ENCODE assay signal across 16 cellular contexts in the genomic region with DNA sequence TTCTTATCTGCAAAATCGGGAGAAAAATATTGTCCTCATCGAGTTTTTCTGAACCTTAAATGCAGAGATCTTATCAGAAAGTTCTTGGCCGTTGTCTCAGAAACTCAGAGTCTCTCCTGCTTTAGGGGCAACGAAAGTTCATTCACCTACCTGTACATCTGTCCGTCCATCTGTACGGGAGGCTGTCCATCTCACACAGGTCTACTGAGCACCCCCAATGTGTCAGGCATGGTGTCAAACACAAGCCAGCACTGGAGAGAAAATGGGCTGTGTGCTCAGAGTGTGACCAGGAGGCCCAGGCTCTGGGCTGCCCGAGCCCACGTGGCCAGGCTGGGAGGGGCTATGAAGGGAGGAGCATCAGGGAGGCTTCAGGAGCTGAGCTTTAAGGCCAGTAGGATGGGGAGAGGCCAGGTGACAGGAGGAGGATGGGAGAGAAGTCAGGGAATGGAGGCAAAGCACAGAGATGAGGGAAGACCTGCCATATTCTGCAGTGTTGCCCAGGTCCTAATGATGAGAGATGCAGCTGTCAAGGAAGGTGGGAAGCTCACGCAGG.
DNase-seq lines count a peak whose midpoint lies in the region; ATAC-seq, FAIRE-seq and TF ChIP-seq lines count a peak whose summit lies in the region.
"Had no signal": no experiment of that assay in that cellular context is flagged by ENCODE, and none has a peak within 500 bp of the region (broad histone marks: within the 10 kb centered on the region; RNA-seq: fewer than 3 reads in every experiment).

No MANE protein-coding gene starts in this region.

- POLR2A ChIA-PET in GM12878 (lab: Charles Lee): no interaction called here
- POLR2A ChIA-PET in HepG2 (lab: Yijun Ruan, JAX): no interaction called here

- TF ChIP-seq CTCF in GM12878 (IDR thresholded peaks at IDR 0.05 in 2 of 3, conservative IDR thresholded peaks at IDR 0.05 in 1 of 3; ENCODE audit: control insufficient read depth in 2 of 3, extremely low read depth in 1 of 3, insufficient read depth in 1 of 3, low read depth in 3 of 3, low read length in 3 of 3): no peak
- no peak for TF ChIP-seq CTCF in HepG2 (CRISPR knock-in tag; IDR thresholded peaks at IDR 0.05)
- TF ChIP-seq CTCF in testis (IDR thresholded peaks at IDR 0.05): no peak

- no peaks in the 10 kb centered on the region for H4K20me1 ChIP-seq in GM12878 (ENCODE audit: control insufficient read depth, insufficient read depth)
- no peaks in the 10 kb centered on the region for H4K20me1 ChIP-seq in HepG2 (ENCODE audit: insufficient read depth, low read length)

- H3K9ac ChIP-seq in GM12878 (ENCODE audit: control insufficient read depth, insufficient read depth, low read length): no peak overlapping the region
- H3K9ac ChIP-seq in HepG2 (ENCODE audit: insufficient read depth, low read depth, low read length): no peak overlapping the region

- TF ChIP-seq POLR2A in GM12878 (IDR thresholded peaks at IDR 0.05; ENCODE audit: low read depth, low read length) (no peak), HepG2 (IDR thresholded peaks at IDR 0.05; ENCODE audit: insufficient read depth in 1 of 2, low read depth in 2 of 2, low read length in 2 of 2) (no peak), testis (IDR thresholded peaks at IDR 0.05) (no peak)

- H3K9me3 ChIP-seq in GM12878 (replicated peaks; ENCODE audit: control insufficient read depth, insufficient read depth, low read length) (peaks cover 3% of the 10 kb centered on the region; the same call in 2 of the 3 replicates), HepG2 (ENCODE audit: low read length) (no peaks in the 10 kb centered on the region), testis (no peaks in the 10 kb centered on the region)

- H3K79me2 ChIP-seq in GM12878 (ENCODE audit: control insufficient read depth, insufficient read depth, low read length): no peaks in the 10 kb centered on the region
- H3K79me2 ChIP-seq in HepG2 (ENCODE audit: insufficient read depth, low read length): no peaks in the 10 kb centered on the region

- H3K27me3 ChIP-seq in GM12878 (replicated peaks in 1 of 2; ENCODE audit: control insufficient read depth in 2 of 2, insufficient read depth in 2 of 2, low read length in 1 of 2) (no peaks in the 10 kb centered on the region), HepG2 (ENCODE audit: control insufficient read depth in 1 of 2, insufficient read depth in 2 of 2, low read length in 2 of 2) (peaks cover 3 to 33% of the 10 kb centered on the region in 2 experiments; a peak in 4 of 5 replicates), testis (no peaks in the 10 kb centered on the region)

- TF ChIP-seq RAD21 in GM12878 (IDR thresholded peaks at IDR 0.05; ENCODE audit: insufficient read depth, low read depth, low read length): no peak
- no peak for TF ChIP-seq RAD21 in HepG2 (CRISPR knock-in tag; IDR thresholded peaks at IDR 0.05)

- no peak overlapping the region for H3K4me3 Mint-ChIP-seq in activated naive CD4-positive, alpha-beta T cell treated with anti-CD3 and anti-CD28 coated beads, Interleukin-2, amount 10 ng/mL, durations not matched to agents 7 days and 5 days

- DNase-seq in activated naive CD4-positive, alpha-beta T cell treated with anti-CD3 and anti-CD28 coated beads, Interleukin-2, amount 50 U/mL, for 16 hours: peak; percentile 0
- DNase-seq in activated naive CD4-positive, alpha-beta T cell treated with anti-CD3 and anti-CD28 coated beads, Interleukin-2, amount 10 ng/mL, durations not matched to agents 7 days and 5 days: no peak
- no peak for DNase-seq in GM12878 (ENCODE audit: low read depth, low spot score)
- DNase-seq in HepG2 (ENCODE audit: low spot score): no peak
- peak; percentile 2 for DNase-seq in testis
- no peak for DNase-seq in GM19238 (ENCODE audit: insufficient read length, low spot score)
- DNase-seq: C1 segment of cervical spinal cord, DND-41, GOT3, NCI-H1436, NCI-H2081 had no signal

- no peak for FAIRE-seq in GM12878 (lab: Jason Lieb, UNC)
- no peak for FAIRE-seq in HepG2 (lab: Jason Lieb, UNC)
- FAIRE-seq: A549, G401.6 had no signal

- H3K4me1 ChIP-seq in GM12878 (ENCODE audit: control insufficient read depth, insufficient read depth, low read length) (no peaks in the 10 kb centered on the region), HepG2 (ENCODE audit: insufficient read depth, low read length) (no peaks in the 10 kb centered on the region), testis (no peaks in the 10 kb centered on the region)
- H3K4me1 ChIP-seq: A549 had no signal

- H3K9me3 Mint-ChIP-seq in activated naive CD4-positive, alpha-beta T cell treated with anti-CD3 and anti-CD28 coated beads, Interleukin-2, amount 10 ng/mL, durations not matched to agents 7 days and 5 days: no peaks in the 10 kb centered on the region

- no peak overlapping the region for H2AFZ ChIP-seq in GM12878 (ENCODE audit: control insufficient read depth, low read depth, low read length)
- H2AFZ ChIP-seq in HepG2 (ENCODE audit: low read length): no peak overlapping the region
- H2AFZ ChIP-seq: PC-9 had no signal

- WGBS in GM12878 (ENCODE audit: insufficient coverage, insufficient replicate concordance, low lambda C conversion rate, missing lambda C conversion rate): 58% methylated on average over 9 of the region's 9 CpGs
- WGBS in HepG2 (ENCODE audit: low lambda C conversion rate): 18% methylated on average over 8 of the region's 9 CpGs
- 72 to 79% methylated on average over 9 of the region's 9 CpGs for WGBS in testis, 2 donors

- TF ChIP-seq EP300 in GM12878 (IDR thresholded peaks at IDR 0.05; ENCODE audit: borderline replicate concordance in 1 of 2, control insufficient read depth in 1 of 2, low read depth in 2 of 2, low read length in 2 of 2) (no peak), HepG2 (IDR thresholded peaks at IDR 0.05; ENCODE audit: low read depth in 2 of 2, low read length in 2 of 2) (no peak), HepG2 (CRISPR knock-in tag; IDR thresholded peaks at IDR 0.05; ENCODE audit: borderline replicate concordance) (no peak)

- no peaks in the 10 kb centered on the region for H3K36me3 Mint-ChIP-seq in activated naive CD4-positive, alpha-beta T cell treated with anti-CD3 and anti-CD28 coated beads, Interleukin-2, amount 10 ng/mL, durations not matched to agents 7 days and 5 days

- in situ Hi-C loops in GM12878 (cut with MboI): no loop called here
- in situ Hi-C loops in HepG2 (cut with HindIII; ENCODE audit: extremely low pct_ligation_motif_present, low pct_unique_long_range_greater_than_20kb): no loop called here

- BruUV-seq in GM12878 (replicated peaks; lab: Mats Ljungman, UMichigan) (no TSS peak), HepG2 (replicated peaks; lab: Mats Ljungman, UMichigan) (no TSS peak)

- ATAC-seq in GM12878: no peak
- ATAC-seq in HepG2: peak; percentile 41; the same call in 2 of the 3 replicates
- ATAC-seq in HG03460 (IDR thresholded peaks at IDR 0.05; ENCODE audit: unreplicated experiment): no peak
- ATAC-seq in HG03565 (IDR thresholded peaks at IDR 0.05; ENCODE audit: unreplicated experiment): no peak
- ATAC-seq: A549 had no signal

- H3K4me1 Mint-ChIP-seq in activated naive CD4-positive, alpha-beta T cell treated with anti-CD3 and anti-CD28 coated beads, Interleukin-2, amount 10 ng/mL, durations not matched to agents 7 days and 5 days: no peaks in the 10 kb centered on the region

- H3K4me2 ChIP-seq in GM12878 (ENCODE audit: control insufficient read depth, insufficient read depth) (no peak overlapping the region), HepG2 (ENCODE audit: low read depth, low read length) (no peak overlapping the region)
- H3K4me2 ChIP-seq: A549, PC-9 had no signal

- peaks cover 27% of the 10 kb centered on the region for H3K27me3 Mint-ChIP-seq in activated naive CD4-positive, alpha-beta T cell treated with anti-CD3 and anti-CD28 coated beads, Interleukin-2, amount 10 ng/mL, durations not matched to agents 7 days and 5 days

- no peaks in the 10 kb centered on the region for H3K36me3 ChIP-seq in GM12878 (ENCODE audit: control insufficient read depth in 2 of 2, insufficient read depth in 2 of 2, low read length in 1 of 2)
- no peaks in the 10 kb centered on the region for H3K36me3 ChIP-seq in HepG2 (replicated peaks in 1 of 2; ENCODE audit: control insufficient read depth in 1 of 2, insufficient read depth in 2 of 2, low read length in 2 of 2)
- H3K36me3 ChIP-seq in testis (ENCODE audit: low read depth, missing control alignments): no peaks in the 10 kb centered on the region

- H3K27ac Mint-ChIP-seq in activated naive CD4-positive, alpha-beta T cell treated with anti-CD3 and anti-CD28 coated beads, Interleukin-2, amount 10 ng/mL, durations not matched to agents 7 days and 5 days: no peak overlapping the region

- RAD21 ChIA-PET in GM12878 (lab: Charles Lee; ENCODE audit: unreplicated experiment): no interaction called here

- H3K4me3 ChIP-seq in GM12878 (no peak overlapping the region), HepG2 (replicated peaks in 1 of 3; ENCODE audit: insufficient read depth in 1 of 3, low read depth in 2 of 3, low read length in 3 of 3) (no peak overlapping the region), testis (no peak overlapping the region)
- H3K4me3 ChIP-seq: A549, PC-9 had no signal

- SMC1A ChIA-PET in GM12878 (lab: Charles Lee; ENCODE audit: uncharacterized antibody, unreplicated experiment): no interaction called here

- H3K27ac ChIP-seq in GM12878 (ENCODE audit: control insufficient read depth, insufficient read depth): no peak overlapping the region
- no peak overlapping the region for H3K27ac ChIP-seq in HepG2 (ENCODE audit: extremely low read length, insufficient read depth, low read length)
- H3K27ac ChIP-seq in testis: no peak overlapping the region
- H3K27ac ChIP-seq: A549, PC-9 had no signal

- intact Hi-C loops in GM12878 (cut with micrococcal nuclease; ENCODE audit: unreplicated experiment) (no loop called here), HepG2 (cut with micrococcal nuclease; ENCODE audit: unreplicated experiment) (no loop called here), testis (cut with DNase I; ENCODE audit: low total_unique reads) (no loop called here)

- CTCF ChIA-PET in activated naive CD4-positive, alpha-beta T cell treated with anti-CD3 and anti-CD28 coated beads, Interleukin-2, amount 10 ng/mL, durations not matched to agents 7 days and 5 days (lab: Charles Lee): no interaction called here
- CTCF ChIA-PET in GM12878 (lab: Yijun Ruan, JAX) (no interaction called here), HepG2 (lab: Yijun Ruan, JAX; ENCODE audit: low intra/inter-chr PET ratio, low total read pairs) (no interaction called here)

TF ChIP-seq in GM12878, 131 proteins besides CTCF, POLR2A, EP300 and RAD21 (continues in another document):
- TF ChIP-seq MYC (IDR thresholded peaks at IDR 0.05; ENCODE audit: insufficient read depth, insufficient read length, insufficient replicate concordance, low read length, severe bottlenecking): no peak

TF ChIP-seq in HepG2, 621 proteins besides CTCF, POLR2A, EP300 and RAD21 (continues in another document):
- no peak for TF ChIP-seq SIN3B (IDR thresholded peaks at IDR 0.05; ENCODE audit: low read length)

Comparison
In these comparisons a context has a peak if more than half of its experiments do, and no peak if none do; other contexts are left out.
1. DNase-seq: peak in activated naive CD4-positive, alpha-beta T cell treated with anti-CD3 and anti-CD28 coated beads, Interleukin-2, amount 50 U/mL, for 16 hours (single experiment) and testis (single experiment); none in activated naive CD4-positive, alpha-beta T cell treated with anti-CD3 and anti-CD28 coated beads, Interleukin-2, amount 10 ng/mL, durations not matched to agents 7 days and 5 days (single experiment), GM12878 (single experiment), HepG2 (single experiment) and GM19238 (single experiment).